In genomic region chr10:110296966-110297365, GRCh38 we compare ENCODE assay signal across 16 cellular contexts. TPM values are rescaled to one million over a fixed set of nuclear protein-coding genes. Genes with fewer than 3 reads are reported as not detected.
DNase-seq lines count a peak whose midpoint lies in the region; ATAC-seq and TF ChIP-seq lines count a peak whose summit lies in the region.
"Had no signal": no experiment of that assay in that cellular context is flagged by ENCODE, and none has a peak within 500 bp of the region (broad histone marks: within the 10 kb centered on the region; RNA-seq: fewer than 3 reads in every experiment).

No MANE protein-coding gene starts in this region.

- no peaks in the 10 kb centered on the region for H3K9me3 ChIP-seq in CD4-positive, alpha-beta T cell (ENCODE audit: control insufficient read depth, low read length)
- H3K9me3 ChIP-seq in ascending aorta (no peaks in the 10 kb centered on the region), left lung (no peaks in the 10 kb centered on the region)
- H3K9me3 ChIP-seq in CD8-positive, alpha-beta memory T cell (ENCODE audit: low read length): no peaks in the 10 kb centered on the region

- DNase-seq in activated T-cell treated with anti-CD3 and anti-CD28 coated beads, Interleukin-2, amount 50 U/mL, for 72 hours: no peak
- no peak for DNase-seq in activated T-cell treated with anti-CD3 and anti-CD28 coated beads, Interleukin-2, amount 50 U/mL, for 4 hours
- no peak for DNase-seq in CD4-positive, alpha-beta T cell
- no peak for DNase-seq in ascending aorta (ENCODE audit: low spot score in 2 of 2)
- no peak for DNase-seq in left lung
- DNase-seq in CD8-positive, alpha-beta memory T cell: no peak
- DNase-seq in COLO668 (lab: John Stamatoyannopoulos, UW; ENCODE audit: unreplicated experiment): no peak
- DNase-seq: CD4-positive, alpha-beta memory T cell; DMS79; KBM-7; MV-4-11; NCI-H1694 treated with DMSO at 0.1 percent for 48 hours; NCI-H510A; NCI-H748 treated with DMSO at 0.1 percent for 48 hours; NK-92 treated with Interleukin-12 subunit alpha and Interleukin-12 subunit beta, amount 100 ng/mL, for 24 hours; Right ventricle myocardium superior had no signal

- no peak for ATAC-seq in activated T-cell treated with anti-CD3 and anti-CD28 coated beads, Interleukin-2, amount 50 U/mL, for 72 hours (replicated peaks in 1 of 2)
- no peak for ATAC-seq in activated T-cell treated with anti-CD3 and anti-CD28 coated beads, Interleukin-2, amount 50 U/mL, for 4 hours
- ATAC-seq in CD4-positive, alpha-beta T cell (ENCODE audit: poor library complexity): no peak
- peak; percentile 71 for ATAC-seq in left lung

- no peak overlapping the region for H3K27ac ChIP-seq in CD4-positive, alpha-beta T cell (ENCODE audit: low read depth, low read length)
- H3K27ac ChIP-seq in ascending aorta (peak overlapping the region; percentile 61 to 73), left lung (no peak overlapping the region)
- no peak overlapping the region for H3K27ac ChIP-seq in CD8-positive, alpha-beta memory T cell (ENCODE audit: low read depth, low read length)

- H3K36me3 ChIP-seq in ascending aorta: peaks cover 55 to 87% of the 10 kb centered on the region in 2 donors
- H3K36me3 ChIP-seq in left lung: peaks cover 0 to 91% of the 10 kb centered on the region in 2 donors
- peaks cover 67% of the 10 kb centered on the region for H3K36me3 ChIP-seq in CD8-positive, alpha-beta memory T cell (ENCODE audit: insufficient read depth, low read length)

- no peaks in the 10 kb centered on the region for H3K27me3 Mint-ChIP-seq in activated T-cell treated with anti-CD3 and anti-CD28 coated beads, Interleukin-2, amount 50 U/mL, for 72 hours (ENCODE audit: low read depth)
- no peaks in the 10 kb centered on the region for H3K27me3 Mint-ChIP-seq in activated T-cell treated with anti-CD3 and anti-CD28 coated beads, Interleukin-2, amount 50 U/mL, for 4 hours (ENCODE audit: low read depth)
- H3K27me3 Mint-ChIP-seq in CD4-positive, alpha-beta T cell: no peaks in the 10 kb centered on the region
- H3K27me3 Mint-ChIP-seq in CD8-positive, alpha-beta memory T cell: no peaks in the 10 kb centered on the region
- H3K27me3 Mint-ChIP-seq: CD4-positive, alpha-beta memory T cell had no signal

- no peaks in the 10 kb centered on the region for H3K9me3 Mint-ChIP-seq in activated T-cell treated with anti-CD3 and anti-CD28 coated beads, Interleukin-2, amount 50 U/mL, for 72 hours
- H3K9me3 Mint-ChIP-seq in activated T-cell treated with anti-CD3 and anti-CD28 coated beads, Interleukin-2, amount 50 U/mL, for 4 hours: no peaks in the 10 kb centered on the region
- no peaks in the 10 kb centered on the region for H3K9me3 Mint-ChIP-seq in CD4-positive, alpha-beta T cell
- no peaks in the 10 kb centered on the region for H3K9me3 Mint-ChIP-seq in CD8-positive, alpha-beta memory T cell

- H3K36me3 Mint-ChIP-seq in activated T-cell treated with anti-CD3 and anti-CD28 coated beads, Interleukin-2, amount 50 U/mL, for 72 hours (ENCODE audit: insufficient read depth in 2 of 2): peaks cover 14 to 50% of the 10 kb centered on the region in 2 donors
- peaks cover 47% of the 10 kb centered on the region for H3K36me3 Mint-ChIP-seq in activated T-cell treated with anti-CD3 and anti-CD28 coated beads, Interleukin-2, amount 50 U/mL, for 4 hours (ENCODE audit: insufficient read depth)
- H3K36me3 Mint-ChIP-seq in CD4-positive, alpha-beta T cell (ENCODE audit: low read depth): peaks cover 100% of the 10 kb centered on the region
- peaks cover 13 to 95% (median 23%) of the 10 kb centered on the region in 3 donors for H3K36me3 Mint-ChIP-seq in CD8-positive, alpha-beta memory T cell

- H3K27ac Mint-ChIP-seq in activated T-cell treated with anti-CD3 and anti-CD28 coated beads, Interleukin-2, amount 50 U/mL, for 72 hours: peak overlapping the region; percentile 82
- H3K27ac Mint-ChIP-seq in CD4-positive, alpha-beta T cell: peak overlapping the region; percentile 59
- H3K27ac Mint-ChIP-seq in CD8-positive, alpha-beta memory T cell: peak overlapping the region in 3 of 8 donors; percentile 5 to 42 (median 20)

- no peak overlapping the region for H3K4me3 ChIP-seq in ascending aorta
- no peak overlapping the region for H3K4me3 ChIP-seq in left lung
- no peak overlapping the region for H3K4me3 ChIP-seq in CD8-positive, alpha-beta memory T cell (ENCODE audit: low read length)

- CTCF ChIA-PET in CD4-positive, alpha-beta T cell (lab: Charles Lee): interaction anchor here (1.2 to 2.0 kb wide), 3 partner anchors 71 to 159 kb away, joined by 3 to 8 read pairs (median 5); no protein-coding TSS in a partner anchor
- CTCF ChIA-PET in CD8-positive, alpha-beta memory T cell (lab: Charles Lee): interaction anchor here (1.4 to 1.9 kb wide), 2 partner anchors 11 to 18 kb away, joined by 3 to 6 read pairs; no protein-coding TSS in a partner anchor

- no peaks in the 10 kb centered on the region for H3K27me3 ChIP-seq in CD4-positive, alpha-beta T cell (ENCODE audit: control insufficient read depth, insufficient read depth, low read length)
- H3K27me3 ChIP-seq in ascending aorta: no peaks in the 10 kb centered on the region
- no peaks in the 10 kb centered on the region for H3K27me3 ChIP-seq in left lung
- no peaks in the 10 kb centered on the region for H3K27me3 ChIP-seq in CD8-positive, alpha-beta memory T cell (ENCODE audit: insufficient read depth, low read length, poor library complexity, severe bottlenecking)

- H3K4me1 ChIP-seq in ascending aorta (peaks cover 0 to 32% of the 10 kb centered on the region in 2 donors), left lung (peaks cover 0 to 37% of the 10 kb centered on the region in 2 donors)
- H3K4me1 ChIP-seq in CD8-positive, alpha-beta memory T cell (ENCODE audit: insufficient read depth, low read length): peaks cover 23% of the 10 kb centered on the region

- H3K4me3 Mint-ChIP-seq in activated T-cell treated with anti-CD3 and anti-CD28 coated beads, Interleukin-2, amount 50 U/mL, for 72 hours: no peak overlapping the region
- no peak overlapping the region for H3K4me3 Mint-ChIP-seq in activated T-cell treated with anti-CD3 and anti-CD28 coated beads, Interleukin-2, amount 50 U/mL, for 4 hours
- no peak overlapping the region for H3K4me3 Mint-ChIP-seq in CD4-positive, alpha-beta T cell
- no peak overlapping the region for H3K4me3 Mint-ChIP-seq in CD8-positive, alpha-beta memory T cell
- H3K4me3 Mint-ChIP-seq: CD4-positive, alpha-beta memory T cell had no signal

- no peak for TF ChIP-seq CTCF in CD4-positive, alpha-beta T cell (IDR thresholded peaks at IDR 0.05)
- no peak for TF ChIP-seq CTCF in ascending aorta (IDR thresholded peaks at IDR 0.05)
- no peak for TF ChIP-seq CTCF in left lung (IDR thresholded peaks at IDR 0.05)

- peaks cover 20% of the 10 kb centered on the region for H3K4me1 Mint-ChIP-seq in activated T-cell treated with anti-CD3 and anti-CD28 coated beads, Interleukin-2, amount 50 U/mL, for 72 hours (ENCODE audit: low read depth)
- peaks cover 32% of the 10 kb centered on the region for H3K4me1 Mint-ChIP-seq in activated T-cell treated with anti-CD3 and anti-CD28 coated beads, Interleukin-2, amount 50 U/mL, for 4 hours (ENCODE audit: low read depth)
- peaks cover 41% of the 10 kb centered on the region for H3K4me1 Mint-ChIP-seq in CD4-positive, alpha-beta T cell (ENCODE audit: low read depth)
- H3K4me1 Mint-ChIP-seq in CD8-positive, alpha-beta memory T cell: peaks cover 39 to 44% (median 44%) of the 10 kb centered on the region in 3 donors

- intact Hi-C loops in CD4-positive, alpha-beta T cell (cut with DNase I, micrococcal nuclease): no loop called here
- intact Hi-C loops in ascending aorta (cut with DNase I): no loop called here
- intact Hi-C loops in left lung (cut with DNase I): no loop called here

- POLR2A ChIA-PET in CD4-positive, alpha-beta T cell (lab: Charles Lee): interaction anchor here (1.3 kb wide), 1 partner anchor 11 kb away, joined by 4 read pairs; no protein-coding TSS in a partner anchor
- POLR2A ChIA-PET in CD8-positive, alpha-beta memory T cell (lab: Charles Lee): interaction anchor here (1.4 kb wide), 1 partner anchor 8 kb away, joined by 3 read pairs; no protein-coding TSS in a partner anchor

RNA-seq across cellular contexts. Expression of gene SMNDC1, which starts 7.8 kb away (rescaled TPM):
- 10 to 100 TPM; 49.2 to 54.6 TPM for total RNA-seq in activated T-cell treated with anti-CD3 and anti-CD28 coated beads, Interleukin-2, amount 50 U/mL, for 72 hours
- total RNA-seq in activated T-cell treated with anti-CD3 and anti-CD28 coated beads, Interleukin-2, amount 50 U/mL, for 4 hours: 10 to 100 TPM; 54.7 to 56.6 (median 55.4) TPM
- 10 to 100 TPM; 40.2 to 48.1 TPM for total RNA-seq in CD4-positive, alpha-beta T cell
- total RNA-seq in ascending aorta: 6.9 TPM
- total RNA-seq in left lung: 10 to 100 TPM; 24.2 to 26.2 TPM
- 10 to 100 TPM; 54.9 to 60.1 TPM for total RNA-seq in CD8-positive, alpha-beta memory T cell
- polyA plus RNA-seq in CD8-positive, alpha-beta memory T cell: 17.7 TPM

Comparison
In these comparisons a context has a peak if more than half of its experiments do, and no peak if none do; other contexts are left out.
1. H3K27ac ChIP-seq: peak in ascending aorta (2 of 2); none in CD4-positive, alpha-beta T cell (single experiment), left lung (0 of 2) and CD8-positive, alpha-beta memory T cell (single experiment).